Comparison of ENCODE assay signal across 7 cellular contexts in genomic region chr9:66764803-66765493, GRCh38.
A peak's percentile ranks its signal among the peaks of the same experiment; 100 is the strongest.
ATAC-seq lines count a peak whose summit lies in the region.
"Not testable (repeated sequence)": the region's sequence is repeated elsewhere in the genome, so short reads cannot be mapped to it uniquely, and the experiment has no call there.

No MANE protein-coding gene starts in this region.

- not testable (repeated sequence) for H3K4me1 Mint-ChIP-seq in activated T-helper 17 cell treated with anti-CD3 and anti-CD28 coated beads, Interleukin-2, amount 50 U/mL, for 72 hours

- H3K27ac Mint-ChIP-seq in activated T-helper 17 cell treated with anti-CD3 and anti-CD28 coated beads, Interleukin-2, amount 50 U/mL, for 72 hours: not testable (repeated sequence)

- not testable (repeated sequence) for H3K36me3 Mint-ChIP-seq in activated T-helper 17 cell treated with anti-CD3 and anti-CD28 coated beads, Interleukin-2, amount 50 U/mL, for 72 hours (ENCODE audit: low read depth)

- not testable (repeated sequence) for H3K4me3 Mint-ChIP-seq in activated T-helper 17 cell treated with anti-CD3 and anti-CD28 coated beads, Interleukin-2, amount 50 U/mL, for 72 hours

- H3K9me3 Mint-ChIP-seq in activated T-helper 17 cell treated with anti-CD3 and anti-CD28 coated beads, Interleukin-2, amount 50 U/mL, for 72 hours: not testable (repeated sequence)

- H3K27me3 Mint-ChIP-seq in activated T-helper 17 cell treated with anti-CD3 and anti-CD28 coated beads, Interleukin-2, amount 50 U/mL, for 72 hours: not testable (repeated sequence)

- ATAC-seq in GM18867 (IDR thresholded peaks at IDR 0.05; ENCODE audit: unreplicated experiment): peak; percentile 100
- peak; percentile 98 for ATAC-seq in GM19438 (IDR thresholded peaks at IDR 0.05; ENCODE audit: low read depth, unreplicated experiment)
- ATAC-seq in GM21576 (IDR thresholded peaks at IDR 0.05; ENCODE audit: unreplicated experiment): peak; percentile 99
- peak; percentile 99 for ATAC-seq in HG02840 (IDR thresholded peaks at IDR 0.05; ENCODE audit: low FRiP score, unreplicated experiment)
- ATAC-seq in HG03095 (IDR thresholded peaks at IDR 0.05; ENCODE audit: unreplicated experiment): peak; percentile 98
- ATAC-seq in HG03457 (IDR thresholded peaks at IDR 0.05; ENCODE audit: unreplicated experiment): peak; percentile 99
- ATAC-seq in activated T-helper 17 cell treated with anti-CD3 and anti-CD28 coated beads, Interleukin-2, amount 50 U/mL, for 72 hours (replicated peaks): peak; percentile 91

Comparison
In these comparisons a context has a peak if more than half of its experiments do, and no peak if none do; other contexts are left out.
1. Peak in every context shown above with its lines: ATAC-seq.